28 cellular contexts compared by ENCODE assay signal in genomic region chr18:4405965-4406364, GRCh38. TPM values are rescaled to one million over a fixed set of nuclear protein-coding genes. Genes with fewer than 3 reads are reported as not detected.
"Had no signal": no experiment of that assay in that cellular context is flagged by ENCODE, and none has a peak within 500 bp of the region (broad histone marks: within the 10 kb centered on the region; RNA-seq: fewer than 3 reads in every experiment).

No MANE protein-coding gene starts in this region.

- H3K4me1 ChIP-seq: right lobe of liver had no signal

- H3K27me3 ChIP-seq: brain microvascular endothelial cell, ovary, right lobe of liver had no signal

- DNase-seq: activated CD4-positive, alpha-beta memory T cell treated with anti-CD3 and anti-CD28 coated beads, Interleukin-2, amount 10 ng/mL, durations not matched to agents 7 days and 5 days; activated CD4-positive, alpha-beta T cell treated with anti-CD3 and anti-CD28 coated beads for 1 hour; activated CD4-positive, alpha-beta T cell treated with anti-CD3 and anti-CD28 coated beads, Interleukin-2, amount 10 ng/mL, durations not matched to agents 7 days and 5 days; activated CD8-positive, alpha-beta memory T cell treated with anti-CD3 and anti-CD28 coated beads, Interleukin-2, amount 50 U/mL, for 48 hours; activated gamma-delta T cell; activated naive CD4-positive, alpha-beta T cell treated with anti-CD3 and anti-CD28 coated beads, Interleukin-2, amount 10 ng/mL, durations not matched to agents 7 days and 5 days; activated naive CD8-positive, alpha-beta T cell treated with anti-CD3 and anti-CD28 coated beads, Interleukin-2, amount 10 ng/mL, durations not matched to agents 7 days and 5 days; activated T-cell treated with anti-CD3 and anti-CD28 coated beads, Interleukin-2, amount 50 U/mL, for 24 hours; brain microvascular endothelial cell; cortex of kidney; foreskin fibroblast; head of caudate nucleus; hypothalamus; left cardiac atrium; left ventricle myocardium superior; ovary; right lobe of liver; stimulated activated CD4-positive, alpha-beta T cell treated with anti-CD3 and anti-CD28 coated beads, Interleukin-2, amount 100 ng/mL, for 48 hours; stimulated activated naive CD4-positive, alpha-beta T cell treated with Interleukin-2 at 50 U/mL for 16 hours; trophoblast cell had no signal

- H3K4me3 ChIP-seq: ovary, right lobe of liver had no signal

- FAIRE-seq: astrocyte, keratinocyte, TTC549, urothelium cell line had no signal

- H3K27me3 Mint-ChIP-seq: activated CD4-positive, alpha-beta memory T cell treated with anti-CD3 and anti-CD28 coated beads, Interleukin-2, amount 10 ng/mL, durations not matched to agents 7 days and 5 days; activated CD4-positive, alpha-beta T cell treated with anti-CD3 and anti-CD28 coated beads, Interleukin-2, amount 10 ng/mL, durations not matched to agents 7 days and 5 days; activated naive CD4-positive, alpha-beta T cell treated with anti-CD3 and anti-CD28 coated beads, Interleukin-2, amount 10 ng/mL, durations not matched to agents 7 days and 5 days; activated naive CD8-positive, alpha-beta T cell treated with anti-CD3 and anti-CD28 coated beads, Interleukin-2, amount 10 ng/mL, durations not matched to agents 7 days and 5 days; activated T-cell treated with anti-CD3 and anti-CD28 coated beads, Interleukin-2, amount 50 U/mL, for 24 hours; progenitor cell of endocrine pancreas had no signal

- H3K27ac ChIP-seq: brain microvascular endothelial cell, ovary, right lobe of liver had no signal

- ATAC-seq: esophagus mucosa, left cardiac atrium, left ventricle myocardium superior, right lobe of liver had no signal

- H3K36me3 ChIP-seq: brain microvascular endothelial cell, ovary, right lobe of liver had no signal

- H3K9me3 Mint-ChIP-seq: activated CD4-positive, alpha-beta T cell treated with anti-CD3 and anti-CD28 coated beads, Interleukin-2, amount 10 ng/mL, durations not matched to agents 7 days and 5 days; nephron had no signal

- H3K4me1 Mint-ChIP-seq: activated CD4-positive, alpha-beta memory T cell treated with anti-CD3 and anti-CD28 coated beads, Interleukin-2, amount 10 ng/mL, durations not matched to agents 7 days and 5 days; activated CD4-positive, alpha-beta T cell treated with anti-CD3 and anti-CD28 coated beads, Interleukin-2, amount 10 ng/mL, durations not matched to agents 7 days and 5 days; activated naive CD4-positive, alpha-beta T cell treated with anti-CD3 and anti-CD28 coated beads, Interleukin-2, amount 10 ng/mL, durations not matched to agents 7 days and 5 days; activated naive CD8-positive, alpha-beta T cell treated with anti-CD3 and anti-CD28 coated beads, Interleukin-2, amount 10 ng/mL, durations not matched to agents 7 days and 5 days; nephron had no signal

- H3K27ac Mint-ChIP-seq: activated CD4-positive, alpha-beta memory T cell treated with anti-CD3 and anti-CD28 coated beads, Interleukin-2, amount 10 ng/mL, durations not matched to agents 7 days and 5 days; activated CD4-positive, alpha-beta T cell treated with anti-CD3 and anti-CD28 coated beads, Interleukin-2, amount 10 ng/mL, durations not matched to agents 7 days and 5 days; activated naive CD4-positive, alpha-beta T cell treated with anti-CD3 and anti-CD28 coated beads, Interleukin-2, amount 10 ng/mL, durations not matched to agents 7 days and 5 days; activated naive CD8-positive, alpha-beta T cell treated with anti-CD3 and anti-CD28 coated beads, Interleukin-2, amount 10 ng/mL, durations not matched to agents 7 days and 5 days; activated T-cell treated with anti-CD3 and anti-CD28 coated beads, Interleukin-2, amount 50 U/mL, for 24 hours; nephron; progenitor cell of endocrine pancreas had no signal

- H3K4me3 Mint-ChIP-seq: activated CD4-positive, alpha-beta memory T cell treated with anti-CD3 and anti-CD28 coated beads, Interleukin-2, amount 10 ng/mL, durations not matched to agents 7 days and 5 days; activated CD4-positive, alpha-beta T cell treated with anti-CD3 and anti-CD28 coated beads, Interleukin-2, amount 10 ng/mL, durations not matched to agents 7 days and 5 days; activated naive CD4-positive, alpha-beta T cell treated with anti-CD3 and anti-CD28 coated beads, Interleukin-2, amount 10 ng/mL, durations not matched to agents 7 days and 5 days; activated naive CD8-positive, alpha-beta T cell treated with anti-CD3 and anti-CD28 coated beads, Interleukin-2, amount 10 ng/mL, durations not matched to agents 7 days and 5 days; activated T-cell treated with anti-CD3 and anti-CD28 coated beads, Interleukin-2, amount 50 U/mL, for 24 hours; nephron had no signal

- H3K36me3 Mint-ChIP-seq: activated naive CD4-positive, alpha-beta T cell treated with anti-CD3 and anti-CD28 coated beads, Interleukin-2, amount 10 ng/mL, durations not matched to agents 7 days and 5 days; activated naive CD8-positive, alpha-beta T cell treated with anti-CD3 and anti-CD28 coated beads, Interleukin-2, amount 10 ng/mL, durations not matched to agents 7 days and 5 days had no signal

- H3K9me3 ChIP-seq: ovary, right lobe of liver had no signal

RNA-seq across cellular contexts. Expression of gene DLGAP1, which starts 49.1 kb away (rescaled TPM):
- total RNA-seq: activated naive CD8-positive, alpha-beta T cell treated with anti-CD3 and anti-CD28 coated beads, Interleukin-2, amount 10 ng/mL, durations not matched to agents 7 days and 5 days; left ventricle myocardium superior; lung microvascular endothelial cell had no signal
- polyA plus RNA-seq: keratinocyte had no signal
